18 cellular contexts compared by ENCODE assay signal in the genomic region with DNA sequence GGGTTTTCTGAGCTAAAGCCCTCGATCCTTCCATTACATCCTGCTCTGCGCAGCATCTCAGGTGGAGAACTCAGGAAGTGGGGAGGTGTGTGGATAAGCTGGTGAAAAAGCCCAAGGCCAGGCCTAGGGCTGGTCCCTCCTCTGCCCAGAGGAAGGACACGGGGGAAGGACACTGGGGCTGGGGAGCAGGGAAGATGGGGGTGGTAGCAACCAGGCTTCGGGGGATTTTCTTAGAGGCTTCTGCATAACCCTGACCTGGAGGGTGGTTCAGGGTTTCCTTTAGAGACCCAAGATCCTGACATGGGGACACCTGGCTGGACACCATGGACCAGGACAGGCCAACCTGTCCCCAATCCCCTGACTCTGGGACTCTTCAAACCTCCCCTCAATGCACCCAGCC. TPM values are rescaled to one million over a fixed set of nuclear protein-coding genes. Genes with fewer than 3 reads are reported as not detected.
DNase-seq lines count a peak whose midpoint lies in the region; ATAC-seq and TF ChIP-seq lines count a peak whose summit lies in the region.
"Had no signal": no experiment of that assay in that cellular context is flagged by ENCODE, and none has a peak within 500 bp of the region (broad histone marks: within the 10 kb centered on the region; RNA-seq: fewer than 3 reads in every experiment).

No MANE protein-coding gene starts in this region.

- no peaks in the 10 kb centered on the region for H3K36me3 Mint-ChIP-seq in CD8-positive, alpha-beta T cell
- H3K36me3 Mint-ChIP-seq in activated T-helper 2 cell treated with anti-CD3 and anti-CD28 coated beads, Interferon-gamma antibody, Interleukin-2, Interleukin-4, amounts not matched to agents 10 μg/mL and 5 μg/mL and 100 μg/mL, durations not matched to agents 14 hours and 24 hours and 36 hours (ENCODE audit: low read depth): no peaks in the 10 kb centered on the region
- H3K36me3 Mint-ChIP-seq in naive B cell: no peaks in the 10 kb centered on the region
- no peaks in the 10 kb centered on the region for H3K36me3 Mint-ChIP-seq in glutamatergic neuron (ENCODE audit: unreplicated experiment)

- intact Hi-C loops in CD8-positive, alpha-beta T cell (cut with DNase I, micrococcal nuclease): loop anchor here (2.0 to 5.0 kb wide), 4 partner anchors 18 to 429 kb away; a partner anchor contains a TSS
- intact Hi-C loops in activated T-helper 2 cell treated with anti-CD3 and anti-CD28 coated beads, Interferon-gamma antibody, Interleukin-2, Interleukin-4, amounts not matched to agents 10 μg/mL and 5 μg/mL and 100 μg/mL, durations not matched to agents 14 hours and 24 hours and 36 hours (cut with micrococcal nuclease): no loop called here

- no peak overlapping the region for H3K4me3 ChIP-seq in BLaER1
- peak overlapping the region; percentile 21 for H3K4me3 ChIP-seq in CD8-positive, alpha-beta T cell (ENCODE audit: low read depth, low read length)
- H3K4me3 ChIP-seq: gastrocnemius medialis, lung, right lobe of liver, tibial artery had no signal

- peaks cover 81% of the 10 kb centered on the region for H3K4me1 ChIP-seq in BLaER1
- peaks cover 74% of the 10 kb centered on the region for H3K4me1 ChIP-seq in CD8-positive, alpha-beta T cell (ENCODE audit: insufficient read depth, low read length)
- H3K4me1 ChIP-seq: gastrocnemius medialis, right lobe of liver, tibial artery had no signal

- TF ChIP-seq CTCF in CD8-positive, alpha-beta T cell (IDR thresholded peaks at IDR 0.05): no peak
- TF ChIP-seq CTCF in glutamatergic neuron (IDR thresholded peaks at IDR 0.05; ENCODE audit: partially characterized antibody, unreplicated experiment): no peak

- ATAC-seq in CD8-positive, alpha-beta T cell: no peak
- ATAC-seq in naive B cell (ENCODE audit: low read depth in 2 of 2): no peak
- no peak for ATAC-seq in HG02884 (IDR thresholded peaks at IDR 0.05; ENCODE audit: unreplicated experiment)
- ATAC-seq: gastrocnemius medialis had no signal

- peak overlapping the region; percentile 73 for H3K4me3 Mint-ChIP-seq in CD8-positive, alpha-beta T cell
- H3K4me3 Mint-ChIP-seq in activated T-helper 2 cell treated with anti-CD3 and anti-CD28 coated beads, Interferon-gamma antibody, Interleukin-2, Interleukin-4, amounts not matched to agents 10 μg/mL and 5 μg/mL and 100 μg/mL, durations not matched to agents 14 hours and 24 hours and 36 hours (ENCODE audit: low read depth): no peak overlapping the region
- H3K4me3 Mint-ChIP-seq in naive B cell (no peak overlapping the region), glutamatergic neuron (ENCODE audit: unreplicated experiment) (no peak overlapping the region)

- POLR2A ChIA-PET in CD8-positive, alpha-beta T cell (lab: Charles Lee): interaction anchor here (0.9 to 3.0 kb wide), 5 partner anchors 10 to 22 kb away, joined by 3 to 11 read pairs (median 5); no protein-coding TSS in a partner anchor

- no peaks in the 10 kb centered on the region for H3K36me3 ChIP-seq in BLaER1
- H3K36me3 ChIP-seq in CD8-positive, alpha-beta T cell (ENCODE audit: insufficient read depth, low read length): no peaks in the 10 kb centered on the region
- H3K36me3 ChIP-seq: gastrocnemius medialis, neutrophil, right lobe of liver, tibial artery had no signal

- H4K20me1 ChIP-seq in BLaER1: no peaks in the 10 kb centered on the region

- H3K27me3 Mint-ChIP-seq in CD8-positive, alpha-beta T cell (ENCODE audit: low read depth): no peaks in the 10 kb centered on the region
- no peaks in the 10 kb centered on the region for H3K27me3 Mint-ChIP-seq in activated T-helper 2 cell treated with anti-CD3 and anti-CD28 coated beads, Interferon-gamma antibody, Interleukin-2, Interleukin-4, amounts not matched to agents 10 μg/mL and 5 μg/mL and 100 μg/mL, durations not matched to agents 14 hours and 24 hours and 36 hours (ENCODE audit: low read depth)
- H3K27me3 Mint-ChIP-seq in naive B cell (peaks cover 0 to 3% (median 0%) of the 10 kb centered on the region in 3 donors), glutamatergic neuron (ENCODE audit: unreplicated experiment) (peaks cover 5% of the 10 kb centered on the region)

- no peak overlapping the region for H3K9ac ChIP-seq in BLaER1

- no peak overlapping the region for H3K27ac ChIP-seq in BLaER1
- H3K27ac ChIP-seq in CD8-positive, alpha-beta T cell (ENCODE audit: low read depth, low read length): peak overlapping the region; percentile 73
- H3K27ac ChIP-seq: C4-2B, gastrocnemius medialis, neutrophil, right lobe of liver, tibial artery had no signal

- no peaks in the 10 kb centered on the region for H3K9me3 ChIP-seq in BLaER1
- H3K9me3 ChIP-seq in CD8-positive, alpha-beta T cell (ENCODE audit: low read length): no peaks in the 10 kb centered on the region
- H3K9me3 ChIP-seq: gastrocnemius medialis, neutrophil, right lobe of liver, tibial artery had no signal

- H3K4me2 ChIP-seq in BLaER1: peak overlapping the region; percentile 99

- no peaks in the 10 kb centered on the region for H3K9me3 Mint-ChIP-seq in CD8-positive, alpha-beta T cell
- H3K9me3 Mint-ChIP-seq in activated T-helper 2 cell treated with anti-CD3 and anti-CD28 coated beads, Interferon-gamma antibody, Interleukin-2, Interleukin-4, amounts not matched to agents 10 μg/mL and 5 μg/mL and 100 μg/mL, durations not matched to agents 14 hours and 24 hours and 36 hours: no peaks in the 10 kb centered on the region
- H3K9me3 Mint-ChIP-seq in naive B cell (no peaks in the 10 kb centered on the region), glutamatergic neuron (ENCODE audit: unreplicated experiment) (no peaks in the 10 kb centered on the region)

- CTCF ChIA-PET in CD8-positive, alpha-beta T cell (lab: Charles Lee): interaction anchor here (0.9 to 3.4 kb wide), 3 partner anchors 22 to 130 kb away, joined by 3 to 24 read pairs (median 4); no protein-coding TSS in a partner anchor

- no peak overlapping the region for H3K27ac Mint-ChIP-seq in CD8-positive, alpha-beta T cell
- H3K27ac Mint-ChIP-seq in activated T-helper 2 cell treated with anti-CD3 and anti-CD28 coated beads, Interferon-gamma antibody, Interleukin-2, Interleukin-4, amounts not matched to agents 10 μg/mL and 5 μg/mL and 100 μg/mL, durations not matched to agents 14 hours and 24 hours and 36 hours: no peak overlapping the region
- H3K27ac Mint-ChIP-seq in naive B cell (peak overlapping the region in 5 of 6 donors; percentile 71 to 96 (median 88)), glutamatergic neuron (ENCODE audit: unreplicated experiment) (no peak overlapping the region)

- no peaks in the 10 kb centered on the region for H3K27me3 ChIP-seq in BLaER1
- no peaks in the 10 kb centered on the region for H3K27me3 ChIP-seq in CD8-positive, alpha-beta T cell (ENCODE audit: insufficient read depth, low read length)
- H3K27me3 ChIP-seq: neutrophil, right lobe of liver had no signal

- H3K4me1 Mint-ChIP-seq in CD8-positive, alpha-beta T cell (ENCODE audit: low read depth): peaks cover 80% of the 10 kb centered on the region
- H3K4me1 Mint-ChIP-seq in activated T-helper 2 cell treated with anti-CD3 and anti-CD28 coated beads, Interferon-gamma antibody, Interleukin-2, Interleukin-4, amounts not matched to agents 10 μg/mL and 5 μg/mL and 100 μg/mL, durations not matched to agents 14 hours and 24 hours and 36 hours (ENCODE audit: low read depth): peaks cover 71% of the 10 kb centered on the region
- peaks cover 25 to 36% (median 33%) of the 10 kb centered on the region in 3 donors for H3K4me1 Mint-ChIP-seq in naive B cell
- H3K4me1 Mint-ChIP-seq in glutamatergic neuron (ENCODE audit: low read depth, unreplicated experiment): no peaks in the 10 kb centered on the region

- DNase-seq in CD8-positive, alpha-beta T cell: no peak
- DNase-seq in activated T-helper 2 cell treated with anti-CD3 and anti-CD28 coated beads, Interferon-gamma antibody, Interleukin-2, Interleukin-4, amounts not matched to agents 10 μg/mL and 5 μg/mL and 100 μg/mL, durations not matched to agents 14 hours and 24 hours and 36 hours (ENCODE audit: low spot score): peak; percentile 7
- DNase-seq in naive B cell (no peak), glutamatergic neuron (no peak), COLO668 (lab: John Stamatoyannopoulos, UW; ENCODE audit: unreplicated experiment) (no peak), T1000 (lab: John Stamatoyannopoulos, UW) (no peak)
- DNase-seq: EL, gastrocnemius medialis, NCI-H1694, Right ventricle myocardium superior had no signal

RNA-seq across cellular contexts. Expression of a gene that starts 37.9 kb away (rescaled TPM):
- not detected for total RNA-seq in CD8-positive, alpha-beta T cell
- not detected in 2 replicates for total RNA-seq in activated T-helper 2 cell treated with anti-CD3 and anti-CD28 coated beads, Interferon-gamma antibody, Interleukin-2, Interleukin-4, amounts not matched to agents 10 μg/mL and 5 μg/mL and 100 μg/mL, durations not matched to agents 14 hours and 24 hours and 36 hours
- not detected for polyA plus RNA-seq in naive B cell (ENCODE audit: low read depth in 6 of 6)
- total RNA-seq in glutamatergic neuron (ENCODE audit: unreplicated experiment): not detected
- total RNA-seq: cerebellum, gastrocnemius medialis, lung, right lobe of liver, Right ventricle myocardium superior had no signal
- polyA plus RNA-seq: lung had no signal

RNA-seq across cellular contexts. Expression of a gene that starts 41.1 kb away (rescaled TPM):
- not detected for total RNA-seq in CD8-positive, alpha-beta T cell
- not detected in 2 replicates for total RNA-seq in activated T-helper 2 cell treated with anti-CD3 and anti-CD28 coated beads, Interferon-gamma antibody, Interleukin-2, Interleukin-4, amounts not matched to agents 10 μg/mL and 5 μg/mL and 100 μg/mL, durations not matched to agents 14 hours and 24 hours and 36 hours
- not detected for polyA plus RNA-seq in naive B cell (ENCODE audit: low read depth in 6 of 6)
- not detected for total RNA-seq in glutamatergic neuron (ENCODE audit: unreplicated experiment)
- total RNA-seq: cerebellum, gastrocnemius medialis, Right ventricle myocardium superior had no signal

Comparison
In these comparisons a context has a peak if more than half of its experiments do, and no peak if none do; other contexts are left out.
1. H3K27ac Mint-ChIP-seq: peak in naive B cell (5 of 6); none in CD8-positive, alpha-beta T cell (single experiment), activated T-helper 2 cell treated with anti-CD3 and anti-CD28 coated beads, Interferon-gamma antibody, Interleukin-2, Interleukin-4, amounts not matched to agents 10 μg/mL and 5 μg/mL and 100 μg/mL, durations not matched to agents 14 hours and 24 hours and 36 hours (single experiment) and glutamatergic neuron (single experiment).